7 cellular contexts compared by ENCODE assay signal in the genomic region with DNA sequence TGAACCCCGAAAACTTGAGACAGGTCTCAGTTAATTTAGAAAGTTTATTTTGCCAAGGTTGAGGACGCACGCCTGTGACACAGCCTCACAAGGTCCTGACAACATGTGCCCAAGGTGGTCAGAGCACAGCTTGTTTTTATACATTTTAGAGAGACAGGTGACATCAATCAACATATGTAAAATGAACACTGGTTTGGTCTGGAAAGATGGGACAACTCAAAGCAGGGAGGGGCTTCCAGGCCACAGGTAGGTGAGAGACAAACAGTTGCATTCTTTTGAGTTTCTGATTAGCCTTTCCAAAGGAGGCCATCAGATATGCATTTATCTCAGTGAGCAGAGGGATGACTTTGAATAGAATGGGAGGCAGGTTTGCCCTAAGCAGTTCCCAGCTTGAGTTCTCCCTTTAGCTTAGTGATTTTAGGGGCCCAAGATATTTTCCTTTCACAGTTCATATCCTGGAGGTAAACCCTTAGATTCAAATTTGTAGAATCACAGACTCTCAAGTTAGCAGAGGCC.
DNase-seq lines count a peak whose midpoint lies in the region; ATAC-seq and TF ChIP-seq lines count a peak whose summit lies in the region.
"Not testable (repeated sequence)": the region's sequence is repeated elsewhere in the genome, so short reads cannot be mapped to it uniquely, and the experiment has no call there.

No MANE protein-coding gene starts in this region.

- H3K4me1 Mint-ChIP-seq in GM23338 (peaks cover 32% of the 10 kb centered on the region), WTC11 (peaks cover 45% of the 10 kb centered on the region), neural progenitor cell (peaks cover 28% of the 10 kb centered on the region)

- not testable (repeated sequence) for H3K79me2 ChIP-seq in GM23338 (replicated peaks; ENCODE audit: insufficient read depth); neural progenitor cell (ENCODE audit: low read depth)

- H3K4me3 Mint-ChIP-seq in GM23338 (peak overlapping the region; percentile 1; the same call in 1 of the 3 replicates), WTC11 (peak overlapping the region; percentile 3; the same call in 1 of the 2 replicates)
- not testable (repeated sequence) for H3K4me3 Mint-ChIP-seq in neural progenitor cell

- not testable (repeated sequence) for H3F3A ChIP-seq in GM23338 (replicated peaks; ENCODE audit: low read depth); neural progenitor cell (ENCODE audit: low read depth)

- POLR2A ChIA-PET in WTC11 (lab: Charles Lee): interaction anchor here (0.6 kb wide), 1 partner anchor 18 kb away, joined by 3 read pairs; no protein-coding TSS in a partner anchor

- CTCF ChIA-PET in WTC11 (lab: Charles Lee): interaction anchor here (1.2 kb wide), 1 partner anchor 89 kb away, joined by 3 read pairs; no protein-coding TSS in a partner anchor

- not testable (repeated sequence) for H3K4me3 ChIP-seq in GM23338; HUES6 (ENCODE audit: low read depth, low read length); left ventricle myocardium inferior; neural progenitor cell; sigmoid colon

- DNase-seq in GM23338 (ENCODE audit: low spot score): peak; percentile 11
- DNase-seq in WTC11 (ENCODE audit: low spot score): peak; percentile 23
- not testable (repeated sequence) for DNase-seq in left ventricle myocardium inferior; neural progenitor cell (ENCODE audit: low spot score); sigmoid colon
- peak; percentile 36 for DNase-seq in islet precursor cell

- TF ChIP-seq POLR2A in sigmoid colon (IDR thresholded peaks at IDR 0.05): not testable (repeated sequence)

- H3K27me3 ChIP-seq in GM23338 (ENCODE audit: insufficient read depth); HUES6 (ENCODE audit: control insufficient read depth, insufficient read depth, low read length); left ventricle myocardium inferior (ENCODE audit: low read depth); neural progenitor cell; sigmoid colon: not testable (repeated sequence)

- peak; percentile 73 for ATAC-seq in GM23338
- ATAC-seq in WTC11: peak; percentile 70

- peak overlapping the region; percentile 66 for H3K4me2 ChIP-seq in GM23338
- H3K4me2 ChIP-seq in neural progenitor cell: not testable (repeated sequence)

- not testable (repeated sequence) for H3K9me2 ChIP-seq in GM23338 (ENCODE audit: insufficient read depth)

- H3K9me3 Mint-ChIP-seq in GM23338, neural progenitor cell: not testable (repeated sequence)
- H3K9me3 Mint-ChIP-seq in WTC11: peaks cover 12% of the 10 kb centered on the region

- H3K36me3 Mint-ChIP-seq in GM23338 (ENCODE audit: low read depth); WTC11; neural progenitor cell: not testable (repeated sequence)

- intact Hi-C loops in left ventricle myocardium inferior (cut with micrococcal nuclease); sigmoid colon (cut with DNase I): not testable (repeated sequence)

- H3K4me1 ChIP-seq in GM23338 (ENCODE audit: insufficient read depth) (peaks cover 27% of the 10 kb centered on the region), HUES6 (ENCODE audit: control insufficient read depth, insufficient read depth, low read length) (peaks cover 27% of the 10 kb centered on the region), left ventricle myocardium inferior (peaks cover 18% of the 10 kb centered on the region), sigmoid colon (peaks cover 2 to 71% (median 53%) of the 10 kb centered on the region in 4 donors)
- H3K4me1 ChIP-seq in neural progenitor cell: not testable (repeated sequence)

- not testable (repeated sequence) for H3K9ac ChIP-seq in HUES6 (ENCODE audit: low read length); neural progenitor cell

- TF ChIP-seq CTCF in GM23338 (conservative IDR thresholded peaks at IDR 0.05; ENCODE audit: low read depth in 2 of 2); WTC11 (IDR thresholded peaks at IDR 0.05); left ventricle myocardium inferior (IDR thresholded peaks at IDR 0.05; ENCODE audit: borderline replicate concordance); neural progenitor cell (IDR thresholded peaks at IDR 0.05); sigmoid colon (IDR thresholded peaks at IDR 0.05): not testable (repeated sequence)

- not testable (repeated sequence) for H3K36me3 ChIP-seq in GM23338 (ENCODE audit: insufficient read depth); HUES6 (ENCODE audit: control insufficient read depth, insufficient read depth, low read length); left ventricle myocardium inferior; neural progenitor cell; sigmoid colon

- WGBS in sigmoid colon, 2 donors: 91% methylated on average over 3 of the region's 3 CpGs

- H2AFZ ChIP-seq in GM23338: peak overlapping the region; percentile 3; the same call in 1 of the 2 replicates
- H2AFZ ChIP-seq in neural progenitor cell (replicated peaks): not testable (repeated sequence)

- TF ChIP-seq EP300 in sigmoid colon (IDR thresholded peaks at IDR 0.05): not testable (repeated sequence)

- not testable (repeated sequence) for H4K20me1 ChIP-seq in GM23338 (replicated peaks; ENCODE audit: insufficient read depth); neural progenitor cell (ENCODE audit: low read depth)

- H3K27ac Mint-ChIP-seq in GM23338 (peak overlapping the region; percentile 43), WTC11 (peak overlapping the region; percentile 98), neural progenitor cell (peak overlapping the region; percentile 7)

- H3K27ac ChIP-seq in GM23338 (ENCODE audit: low read depth) (peak overlapping the region; percentile 79), HUES6 (ENCODE audit: low read depth, low read length) (peak overlapping the region; percentile 80; the same call in 1 of the 2 replicates), left ventricle myocardium inferior (replicated peaks) (peak overlapping the region; percentile 22), sigmoid colon (peak overlapping the region in 3 of 4 donors; percentile 83 to 90 (median 85))
- H3K27ac ChIP-seq in neural progenitor cell: not testable (repeated sequence)

- not testable (repeated sequence) for H3K9me3 ChIP-seq in HUES6 (ENCODE audit: control insufficient read depth, insufficient read depth, low read depth, low read length); left ventricle myocardium inferior (replicated peaks); neural progenitor cell (ENCODE audit: low read depth); sigmoid colon

- H3K27me3 Mint-ChIP-seq in GM23338 (ENCODE audit: insufficient read depth, low read depth, poor library complexity); WTC11 (ENCODE audit: low read depth): not testable (repeated sequence)
- H3K27me3 Mint-ChIP-seq in neural progenitor cell (ENCODE audit: insufficient read depth, low read depth): peaks cover 12% of the 10 kb centered on the region

Comparison
In these comparisons a context has a peak if more than half of its experiments do, and no peak if none do; other contexts are left out.
1. H3K27ac Mint-ChIP-seq: peak in every context shown above with its lines; median percentile 98 in WTC11; 43 in GM23338; 7 in neural progenitor cell.